In the genomic region with DNA sequence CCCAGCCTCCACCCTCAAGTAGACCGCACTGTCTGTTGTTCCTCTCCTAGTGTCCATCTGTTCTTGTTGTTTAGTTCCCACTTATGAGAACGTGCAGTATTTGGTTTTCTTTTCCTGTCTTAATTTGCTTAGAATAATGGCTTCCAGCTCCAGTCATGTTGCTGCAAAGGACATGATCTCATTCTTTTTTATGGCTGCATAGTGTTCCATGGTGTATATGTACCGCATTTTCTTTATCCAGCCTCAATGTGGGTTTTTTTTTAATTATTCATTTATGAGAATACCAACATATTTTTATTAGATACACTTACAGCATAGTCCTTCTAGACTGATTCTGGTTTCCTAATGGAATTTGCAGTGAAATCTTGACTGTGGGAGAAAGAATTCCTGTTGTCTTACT, we compare ENCODE assay signal across 10 cellular contexts. TPM values are rescaled to one million over a fixed set of nuclear protein-coding genes. Genes with fewer than 3 reads are reported as not detected.
DNase-seq lines count a peak whose midpoint lies in the region; ATAC-seq and TF ChIP-seq lines count a peak whose summit lies in the region.
"Had no signal": no experiment of that assay in that cellular context is flagged by ENCODE, and none has a peak within 500 bp of the region (broad histone marks: within the 10 kb centered on the region; RNA-seq: fewer than 3 reads in every experiment).

No MANE protein-coding gene starts in this region.

- H3K9me3 Mint-ChIP-seq in CD4-positive, alpha-beta memory T cell = no peaks in the 10 kb centered on the region
- no peaks in the 10 kb centered on the region for H3K9me3 Mint-ChIP-seq in HFFc6
- H3K9me3 Mint-ChIP-seq in activated T-helper 2 cell treated with anti-CD3 and anti-CD28 coated beads, Interferon-gamma antibody, Interleukin-2, Interleukin-4, amounts not matched to agents 10 μg/mL and 5 μg/mL and 100 μg/mL, durations not matched to agents 14 hours and 24 hours and 36 hours = no peaks in the 10 kb centered on the region
- H3K9me3 Mint-ChIP-seq in naive B cell = peaks cover 0 to 2% (median 0%) of the 10 kb centered on the region in 7 donors
- H3K9me3 Mint-ChIP-seq: activated naive CD4-positive, alpha-beta T cell treated with anti-CD3 and anti-CD28 coated beads, Interleukin-2, amount 50 U/mL, for 72 hours had no signal

- no peak for TF ChIP-seq CTCF in HFFc6 (IDR thresholded peaks at IDR 0.05)

- peaks cover 34 to 75% (median 45%) of the 10 kb centered on the region in 4 donors for H3K4me1 Mint-ChIP-seq in CD4-positive, alpha-beta memory T cell
- H3K4me1 Mint-ChIP-seq in HFFc6 (ENCODE audit: low read depth) (peaks cover 34% of the 10 kb centered on the region), naive B cell (peaks cover 8 to 37% (median 32%) of the 10 kb centered on the region in 3 donors)
- peaks cover 36% of the 10 kb centered on the region for H3K4me1 Mint-ChIP-seq in activated T-helper 2 cell treated with anti-CD3 and anti-CD28 coated beads, Interferon-gamma antibody, Interleukin-2, Interleukin-4, amounts not matched to agents 10 μg/mL and 5 μg/mL and 100 μg/mL, durations not matched to agents 14 hours and 24 hours and 36 hours (ENCODE audit: low read depth)

- intact Hi-C loops in CD4-positive, alpha-beta memory T cell (cut with micrococcal nuclease) = loop anchor here (5.0 kb wide), 3 partner anchors 501 to 1766 kb away; a partner anchor contains a TSS
- intact Hi-C loops in activated T-helper 2 cell treated with anti-CD3 and anti-CD28 coated beads, Interferon-gamma antibody, Interleukin-2, Interleukin-4, amounts not matched to agents 10 μg/mL and 5 μg/mL and 100 μg/mL, durations not matched to agents 14 hours and 24 hours and 36 hours (cut with micrococcal nuclease) = loop anchor here (5.0 to 10.0 kb wide), 4 partner anchors 416 to 924 kb away; a partner anchor contains a TSS

- H3K4me3 Mint-ChIP-seq in CD4-positive, alpha-beta memory T cell = peak overlapping the region; percentile 80 to 91 (median 84)
- H3K4me3 Mint-ChIP-seq in HFFc6 (peak overlapping the region; percentile 95), naive B cell (peak overlapping the region in 6 of 8 donors; percentile 35 to 92 (median 84))
- peak overlapping the region; percentile 87 for H3K4me3 Mint-ChIP-seq in activated T-helper 2 cell treated with anti-CD3 and anti-CD28 coated beads, Interferon-gamma antibody, Interleukin-2, Interleukin-4, amounts not matched to agents 10 μg/mL and 5 μg/mL and 100 μg/mL, durations not matched to agents 14 hours and 24 hours and 36 hours (ENCODE audit: low read depth)

- peak overlapping the region; percentile 6 to 94 (median 85) for H3K27ac Mint-ChIP-seq in CD4-positive, alpha-beta memory T cell
- H3K27ac Mint-ChIP-seq in HFFc6 (peak overlapping the region; percentile 50), naive B cell (peak overlapping the region in 5 of 6 donors; percentile 34 to 94 (median 89))
- peak overlapping the region; percentile 78 for H3K27ac Mint-ChIP-seq in activated T-helper 2 cell treated with anti-CD3 and anti-CD28 coated beads, Interferon-gamma antibody, Interleukin-2, Interleukin-4, amounts not matched to agents 10 μg/mL and 5 μg/mL and 100 μg/mL, durations not matched to agents 14 hours and 24 hours and 36 hours

- no peak for DNase-seq in CD4-positive, alpha-beta memory T cell
- DNase-seq in HFFc6 (no peak), naive B cell (no peak), inferior parietal cortex (ENCODE audit: extremely low spot score) (no peak)
- no peak for DNase-seq in activated T-helper 2 cell treated with anti-CD3 and anti-CD28 coated beads, Interferon-gamma antibody, Interleukin-2, Interleukin-4, amounts not matched to agents 10 μg/mL and 5 μg/mL and 100 μg/mL, durations not matched to agents 14 hours and 24 hours and 36 hours (ENCODE audit: low spot score)
- DNase-seq: NCI-H2029 treated with DMSO at 0.1 percent for 48 hours had no signal

- no peaks in the 10 kb centered on the region for H3K27me3 Mint-ChIP-seq in CD4-positive, alpha-beta memory T cell
- H3K27me3 Mint-ChIP-seq in HFFc6 (ENCODE audit: insufficient read depth) = no peaks in the 10 kb centered on the region
- H3K27me3 Mint-ChIP-seq in activated T-helper 2 cell treated with anti-CD3 and anti-CD28 coated beads, Interferon-gamma antibody, Interleukin-2, Interleukin-4, amounts not matched to agents 10 μg/mL and 5 μg/mL and 100 μg/mL, durations not matched to agents 14 hours and 24 hours and 36 hours (ENCODE audit: low read depth) = no peaks in the 10 kb centered on the region
- H3K27me3 Mint-ChIP-seq in naive B cell = no peaks in the 10 kb centered on the region

- no peak overlapping the region for H3K27ac ChIP-seq in CD4-positive, alpha-beta memory T cell (ENCODE audit: low read depth, low read length)

- H3K36me3 ChIP-seq in CD4-positive, alpha-beta memory T cell (ENCODE audit: insufficient read depth, low read length) = no peaks in the 10 kb centered on the region

- H3K4me3 ChIP-seq in CD4-positive, alpha-beta memory T cell (ENCODE audit: low read length in 2 of 2) = no peak overlapping the region

- ATAC-seq in naive B cell (ENCODE audit: low read depth in 2 of 2) = no peak
- ATAC-seq in GM21360 (IDR thresholded peaks at IDR 0.05; ENCODE audit: unreplicated experiment) = no peak
- no peak for ATAC-seq in GM19324 (IDR thresholded peaks at IDR 0.05; ENCODE audit: low FRiP score, unreplicated experiment)
- ATAC-seq in GM21381 (IDR thresholded peaks at IDR 0.05; ENCODE audit: unreplicated experiment) = no peak

- peaks cover 57% of the 10 kb centered on the region for H3K4me1 ChIP-seq in CD4-positive, alpha-beta memory T cell (ENCODE audit: insufficient read depth, low read length)

- H3K36me3 Mint-ChIP-seq in CD4-positive, alpha-beta memory T cell = peaks cover 2 to 14% of the 10 kb centered on the region in 2 donors
- H3K36me3 Mint-ChIP-seq in HFFc6 (ENCODE audit: low read depth) (no peaks in the 10 kb centered on the region), naive B cell (peaks cover 0 to 4% of the 10 kb centered on the region in 2 donors)
- H3K36me3 Mint-ChIP-seq in activated T-helper 2 cell treated with anti-CD3 and anti-CD28 coated beads, Interferon-gamma antibody, Interleukin-2, Interleukin-4, amounts not matched to agents 10 μg/mL and 5 μg/mL and 100 μg/mL, durations not matched to agents 14 hours and 24 hours and 36 hours (ENCODE audit: low read depth) = peaks cover 31% of the 10 kb centered on the region

- no peaks in the 10 kb centered on the region for H3K9me3 ChIP-seq in CD4-positive, alpha-beta memory T cell (ENCODE audit: control insufficient read depth in 1 of 2, low read length in 2 of 2)

- CTCF ChIA-PET in CD4-positive, alpha-beta memory T cell (lab: Charles Lee; ENCODE audit: partially characterized antibody) = no interaction called here

- H3K27me3 ChIP-seq in CD4-positive, alpha-beta memory T cell (ENCODE audit: insufficient read depth, low read length) = no peaks in the 10 kb centered on the region

- POLR2A ChIA-PET in CD4-positive, alpha-beta memory T cell (lab: Charles Lee; ENCODE audit: partially characterized antibody) = no interaction called here

RNA-seq across cellular contexts. Expression of a gene that starts 1.3 kb away (rescaled TPM):
- 10 to 100 TPM; 28.6 to 29.9 TPM for total RNA-seq in CD4-positive, alpha-beta memory T cell
- 10 to 100 TPM; 40.1 to 47.2 TPM for polyA plus RNA-seq in CD4-positive, alpha-beta memory T cell
- total RNA-seq in HFFc6 (2021; fragmentation: NEBNext Ultra II Directional; extraction: Animal tissue kit (Norgen Biotek cat#: 25700)) = 10 to 100 TPM; 42.1 to 50.4 (median 46.6) TPM
- total RNA-seq in activated T-helper 2 cell treated with anti-CD3 and anti-CD28 coated beads, Interferon-gamma antibody, Interleukin-2, Interleukin-4, amounts not matched to agents 10 μg/mL and 5 μg/mL and 100 μg/mL, durations not matched to agents 14 hours and 24 hours and 36 hours = 40.8 and 43.1 TPM in 2 replicates
- polyA plus RNA-seq in naive B cell (ENCODE audit: low read depth in 6 of 6) = 10 to 100 TPM; 26.7 to 51.1 (median 32.8) TPM
